ENCODE assay signal across 13 cellular contexts in genomic region chr7:42913591-42913990, GRCh38. TPM values are rescaled to one million over a fixed set of nuclear protein-coding genes. Genes with fewer than 3 reads are reported as not detected.
A peak's percentile ranks its signal among the peaks of the same experiment; 100 is the strongest.
DNase-seq lines count a peak whose midpoint lies in the region; ATAC-seq lines count a peak whose summit lies in the region.
"Had no signal": no experiment of that assay in that cellular context is flagged by ENCODE, and none has a peak within 500 bp of the region (broad histone marks: within the 10 kb centered on the region; RNA-seq: fewer than 3 reads in every experiment).

No MANE protein-coding gene starts in this region.

- ATAC-seq in esophagus mucosa = no peak

- H3K79me1 ChIP-seq in mesenchymal stem cell (replicated peaks; ENCODE audit: low read length, poor library complexity, severe bottlenecking) = peaks cover 12% of the 10 kb centered on the region

- no peak overlapping the region for H2BK12ac ChIP-seq in mesenchymal stem cell (ENCODE audit: low read length in 2 of 2)

- H3K4me1 Mint-ChIP-seq in activated CD4-positive, alpha-beta T cell treated with anti-CD3 and anti-CD28 coated beads, Interleukin-2, amount 10 ng/mL, durations not matched to agents 7 days and 5 days = peaks cover 62% of the 10 kb centered on the region
- peaks cover 69% of the 10 kb centered on the region for H3K4me1 Mint-ChIP-seq in T-helper 2 cell treated with Interferon-gamma antibody and Interleukin-4, amounts not matched to agents 5 μg/mL and 100 μg/mL, for 36 hours (ENCODE audit: low read depth)
- peaks cover 57% of the 10 kb centered on the region for H3K4me1 Mint-ChIP-seq in dendritic cell treated with granulocyte-macrophage colony-stimulating factor and Interleukin-4, amounts not matched to agents 40 ng/mL and 50 ng/mL, for 4 days (ENCODE audit: low read depth)
- H3K4me1 Mint-ChIP-seq in stimulated activated naive CD8-positive, alpha-beta T cell treated with anti-CD3 and anti-CD28 coated beads, Interleukin-15, Interleukin-2, amounts not matched to agents 100 ng/mL and 50 ng/mL, for 24 hours (ENCODE audit: low read depth) = peaks cover 77% of the 10 kb centered on the region

- intact Hi-C loops in dendritic cell treated with granulocyte-macrophage colony-stimulating factor and Interleukin-4, amounts not matched to agents 40 ng/mL and 50 ng/mL, for 4 days (cut with micrococcal nuclease) = no loop called here

- H4K8ac ChIP-seq in mesenchymal stem cell (ENCODE audit: low read length) = no peak overlapping the region

- WGBS in mesenchymal stem cell = 92% methylated on average over 1 of the region's 2 CpGs

- no peak overlapping the region for H3K9ac ChIP-seq in mesenchymal stem cell (ENCODE audit: low read length)

- no peak overlapping the region for H2BK15ac ChIP-seq in mesenchymal stem cell (ENCODE audit: low read depth, poor library complexity, severe bottlenecking)

- DNase-seq in activated CD4-positive, alpha-beta T cell treated with anti-CD3 and anti-CD28 coated beads, Interleukin-2, amount 10 ng/mL, durations not matched to agents 7 days and 5 days = peak; percentile 8
- no peak for DNase-seq in activated CD4-positive, alpha-beta T cell treated with anti-CD3 and anti-CD28 coated beads, Interleukin-2, amount 50 U/mL, for 48 hours
- DNase-seq in T-helper 2 cell treated with Interferon-gamma antibody and Interleukin-4, amounts not matched to agents 5 μg/mL and 100 μg/mL, for 36 hours (ENCODE audit: low spot score) = no peak
- no peak for DNase-seq in mesenchymal stem cell
- no peak for DNase-seq in H7
- DNase-seq: DMS53, NCI-H1417, NCI-H524 treated with DMSO at 0.1 percent for 48 hours had no signal

- H3K36me3 Mint-ChIP-seq in activated CD4-positive, alpha-beta T cell treated with anti-CD3 and anti-CD28 coated beads, Interleukin-2, amount 10 ng/mL, durations not matched to agents 7 days and 5 days (ENCODE audit: low read depth) = peaks cover 55% of the 10 kb centered on the region
- peaks cover 49% of the 10 kb centered on the region for H3K36me3 Mint-ChIP-seq in T-helper 2 cell treated with Interferon-gamma antibody and Interleukin-4, amounts not matched to agents 5 μg/mL and 100 μg/mL, for 36 hours (ENCODE audit: low read depth)
- H3K36me3 Mint-ChIP-seq in dendritic cell treated with granulocyte-macrophage colony-stimulating factor and Interleukin-4, amounts not matched to agents 40 ng/mL and 50 ng/mL, for 4 days (ENCODE audit: low read depth) = peaks cover 48% of the 10 kb centered on the region
- peaks cover 44% of the 10 kb centered on the region for H3K36me3 Mint-ChIP-seq in stimulated activated naive CD8-positive, alpha-beta T cell treated with anti-CD3 and anti-CD28 coated beads, Interleukin-15, Interleukin-2, amounts not matched to agents 100 ng/mL and 50 ng/mL, for 24 hours (ENCODE audit: low read depth)

- CTCF ChIA-PET in activated CD4-positive, alpha-beta T cell treated with anti-CD3 and anti-CD28 coated beads, Interleukin-2, amount 10 ng/mL, durations not matched to agents 7 days and 5 days (lab: Charles Lee) = no interaction called here

- H3K27me3 Mint-ChIP-seq in activated CD4-positive, alpha-beta T cell treated with anti-CD3 and anti-CD28 coated beads, Interleukin-2, amount 10 ng/mL, durations not matched to agents 7 days and 5 days = no peaks in the 10 kb centered on the region
- no peaks in the 10 kb centered on the region for H3K27me3 Mint-ChIP-seq in T-helper 2 cell treated with Interferon-gamma antibody and Interleukin-4, amounts not matched to agents 5 μg/mL and 100 μg/mL, for 36 hours (ENCODE audit: low read depth)
- no peaks in the 10 kb centered on the region for H3K27me3 Mint-ChIP-seq in dendritic cell treated with granulocyte-macrophage colony-stimulating factor and Interleukin-4, amounts not matched to agents 40 ng/mL and 50 ng/mL, for 4 days
- H3K27me3 Mint-ChIP-seq in stimulated activated naive CD8-positive, alpha-beta T cell treated with anti-CD3 and anti-CD28 coated beads, Interleukin-15, Interleukin-2, amounts not matched to agents 100 ng/mL and 50 ng/mL, for 24 hours = no peaks in the 10 kb centered on the region

- no peak overlapping the region for H2AFZ ChIP-seq in mesenchymal stem cell (ENCODE audit: low read depth, low read length)

- POLR2A ChIA-PET in activated CD4-positive, alpha-beta T cell treated with anti-CD3 and anti-CD28 coated beads, Interleukin-2, amount 10 ng/mL, durations not matched to agents 7 days and 5 days (lab: Charles Lee) = interaction anchor here (0.6 kb wide), 1 partner anchor 18 kb away, joined by 3 read pairs; the partner anchor contains the start of genes MRPL32 and PSMA2

- no peak overlapping the region for H4K91ac ChIP-seq in mesenchymal stem cell (ENCODE audit: low read length)

- H3K27me3 ChIP-seq in mesenchymal stem cell (ENCODE audit: control insufficient read depth in 1 of 2, insufficient read depth in 1 of 2, low read length in 2 of 2) (no peaks in the 10 kb centered on the region), H7 (ENCODE audit: control insufficient read depth, insufficient read depth, low read length) (no peaks in the 10 kb centered on the region)
- H3K27me3 ChIP-seq: tibial nerve had no signal

- H3K4me3 Mint-ChIP-seq in activated CD4-positive, alpha-beta T cell treated with anti-CD3 and anti-CD28 coated beads, Interleukin-2, amount 10 ng/mL, durations not matched to agents 7 days and 5 days = peak overlapping the region; percentile 35
- peak overlapping the region; percentile 82 for H3K4me3 Mint-ChIP-seq in T-helper 2 cell treated with Interferon-gamma antibody and Interleukin-4, amounts not matched to agents 5 μg/mL and 100 μg/mL, for 36 hours
- H3K4me3 Mint-ChIP-seq in dendritic cell treated with granulocyte-macrophage colony-stimulating factor and Interleukin-4, amounts not matched to agents 40 ng/mL and 50 ng/mL, for 4 days = no peak overlapping the region
- H3K4me3 Mint-ChIP-seq in stimulated activated naive CD8-positive, alpha-beta T cell treated with anti-CD3 and anti-CD28 coated beads, Interleukin-15, Interleukin-2, amounts not matched to agents 100 ng/mL and 50 ng/mL, for 24 hours = peak overlapping the region; percentile 57

- no peak overlapping the region for H3K23ac ChIP-seq in mesenchymal stem cell (ENCODE audit: low read length in 2 of 2)

- no peak overlapping the region for H3K4ac ChIP-seq in mesenchymal stem cell (ENCODE audit: low read depth in 1 of 2, low read length in 2 of 2)

- peak overlapping the region; percentile 90 for H3K27ac Mint-ChIP-seq in activated CD4-positive, alpha-beta T cell treated with anti-CD3 and anti-CD28 coated beads, Interleukin-2, amount 10 ng/mL, durations not matched to agents 7 days and 5 days
- H3K27ac Mint-ChIP-seq in T-helper 2 cell treated with Interferon-gamma antibody and Interleukin-4, amounts not matched to agents 5 μg/mL and 100 μg/mL, for 36 hours = peak overlapping the region; percentile 79
- peak overlapping the region; percentile 58 for H3K27ac Mint-ChIP-seq in dendritic cell treated with granulocyte-macrophage colony-stimulating factor and Interleukin-4, amounts not matched to agents 40 ng/mL and 50 ng/mL, for 4 days
- H3K27ac Mint-ChIP-seq in stimulated activated naive CD8-positive, alpha-beta T cell treated with anti-CD3 and anti-CD28 coated beads, Interleukin-15, Interleukin-2, amounts not matched to agents 100 ng/mL and 50 ng/mL, for 24 hours = peak overlapping the region; percentile 92

- peaks cover 10 to 47% of the 10 kb centered on the region in 2 experiments for H3K36me3 ChIP-seq in mesenchymal stem cell (ENCODE audit: control insufficient read depth in 1 of 2, insufficient read depth in 2 of 2, low read depth in 1 of 2, low read length in 2 of 2)
- H3K36me3 ChIP-seq in H7 (replicated peaks; ENCODE audit: control insufficient read depth, insufficient read depth, low read length) = peaks cover 12% of the 10 kb centered on the region

- no peak overlapping the region for H3K18ac ChIP-seq in mesenchymal stem cell (ENCODE audit: low read depth in 1 of 2, low read length in 2 of 2)

- no peak overlapping the region for H3K4me2 ChIP-seq in mesenchymal stem cell (ENCODE audit: low read length, poor library complexity, severe bottlenecking)

- H3K4me3 ChIP-seq in mesenchymal stem cell (ENCODE audit: insufficient read depth in 1 of 2, low read depth in 1 of 2, low read length in 2 of 2) (no peak overlapping the region), H7 (ENCODE audit: insufficient read depth, low read depth, low read length) (no peak overlapping the region)
- H3K4me3 ChIP-seq: skin epidermis, tibial nerve had no signal

- H2BK120ac ChIP-seq in mesenchymal stem cell (ENCODE audit: low read depth, low read length) = no peak overlapping the region

- no peak overlapping the region for H3K27ac ChIP-seq in mesenchymal stem cell (ENCODE audit: low read length, poor library complexity, severe bottlenecking)

- no peaks in the 10 kb centered on the region for H3K9me3 ChIP-seq in mesenchymal stem cell (ENCODE audit: control insufficient read depth, low read length)
- H3K9me3 ChIP-seq: tibial nerve had no signal

- no peak overlapping the region for H2AK5ac ChIP-seq in mesenchymal stem cell (ENCODE audit: low read length, severe bottlenecking)

- H2BK5ac ChIP-seq in mesenchymal stem cell (ENCODE audit: low read depth, low read length, poor library complexity, severe bottlenecking) = no peak overlapping the region

- H3K4me1 ChIP-seq in mesenchymal stem cell (ENCODE audit: control insufficient read depth, insufficient read depth, low read depth, low read length) = peaks cover 3% of the 10 kb centered on the region

- H3K9me3 Mint-ChIP-seq in activated CD4-positive, alpha-beta T cell treated with anti-CD3 and anti-CD28 coated beads, Interleukin-2, amount 10 ng/mL, durations not matched to agents 7 days and 5 days = no peaks in the 10 kb centered on the region
- H3K9me3 Mint-ChIP-seq in T-helper 2 cell treated with Interferon-gamma antibody and Interleukin-4, amounts not matched to agents 5 μg/mL and 100 μg/mL, for 36 hours = no peaks in the 10 kb centered on the region
- no peaks in the 10 kb centered on the region for H3K9me3 Mint-ChIP-seq in dendritic cell treated with granulocyte-macrophage colony-stimulating factor and Interleukin-4, amounts not matched to agents 40 ng/mL and 50 ng/mL, for 4 days
- H3K9me3 Mint-ChIP-seq in stimulated activated naive CD8-positive, alpha-beta T cell treated with anti-CD3 and anti-CD28 coated beads, Interleukin-15, Interleukin-2, amounts not matched to agents 100 ng/mL and 50 ng/mL, for 24 hours = no peaks in the 10 kb centered on the region

- H3K14ac ChIP-seq in mesenchymal stem cell (ENCODE audit: low read length in 2 of 2) = no peak overlapping the region

RNA-seq across cellular contexts. Expression of gene C7orf25, which starts 1.7 kb away (rescaled TPM):
- total RNA-seq in activated CD4-positive, alpha-beta T cell treated with anti-CD3 and anti-CD28 coated beads, Interleukin-2, amount 10 ng/mL, durations not matched to agents 7 days and 5 days = 1 to 10 TPM; 3.0 to 5.1 TPM
- polyA plus RNA-seq in mesenchymal stem cell (2013, experiment 1 of 2) = 6.4 TPM
- 6.9 TPM for polyA plus RNA-seq in mesenchymal stem cell (2013, experiment 2 of 2)
- total RNA-seq in H7 (2014; rRNA removed; shearing (Covaris generic)) = 3.0 and 5.4 TPM in 2 replicates
- 3.8 TPM for total RNA-seq in esophagus mucosa

RNA-seq across cellular contexts. Expression of gene PSMA2, which starts 18.4 kb away (rescaled TPM):
- 100 to 1,000 TPM; 104 to 127 TPM for total RNA-seq in activated CD4-positive, alpha-beta T cell treated with anti-CD3 and anti-CD28 coated beads, Interleukin-2, amount 10 ng/mL, durations not matched to agents 7 days and 5 days
- 149 TPM for polyA plus RNA-seq in mesenchymal stem cell (2013, experiment 1 of 2)
- polyA plus RNA-seq in mesenchymal stem cell (2013, experiment 2 of 2) = 165 TPM
- total RNA-seq in H7 (2014; rRNA removed; shearing (Covaris generic)) = 185 and 190 TPM in 2 replicates
- total RNA-seq in esophagus mucosa = 74.4 TPM

RNA-seq across cellular contexts. Expression of gene MRPL32, which starts 18.6 kb away (rescaled TPM):
- 10 to 100 TPM; 50.2 to 50.3 TPM for total RNA-seq in activated CD4-positive, alpha-beta T cell treated with anti-CD3 and anti-CD28 coated beads, Interleukin-2, amount 10 ng/mL, durations not matched to agents 7 days and 5 days
- 65.8 TPM for polyA plus RNA-seq in mesenchymal stem cell (2013, experiment 1 of 2)
- polyA plus RNA-seq in mesenchymal stem cell (2013, experiment 2 of 2) = 82.5 TPM
- 89.8 and 95.0 TPM in 2 replicates for total RNA-seq in H7 (2014; rRNA removed; shearing (Covaris generic))
- total RNA-seq in esophagus mucosa = 41.2 TPM
